19 cellular contexts compared by ENCODE assay signal in the genomic region with DNA sequence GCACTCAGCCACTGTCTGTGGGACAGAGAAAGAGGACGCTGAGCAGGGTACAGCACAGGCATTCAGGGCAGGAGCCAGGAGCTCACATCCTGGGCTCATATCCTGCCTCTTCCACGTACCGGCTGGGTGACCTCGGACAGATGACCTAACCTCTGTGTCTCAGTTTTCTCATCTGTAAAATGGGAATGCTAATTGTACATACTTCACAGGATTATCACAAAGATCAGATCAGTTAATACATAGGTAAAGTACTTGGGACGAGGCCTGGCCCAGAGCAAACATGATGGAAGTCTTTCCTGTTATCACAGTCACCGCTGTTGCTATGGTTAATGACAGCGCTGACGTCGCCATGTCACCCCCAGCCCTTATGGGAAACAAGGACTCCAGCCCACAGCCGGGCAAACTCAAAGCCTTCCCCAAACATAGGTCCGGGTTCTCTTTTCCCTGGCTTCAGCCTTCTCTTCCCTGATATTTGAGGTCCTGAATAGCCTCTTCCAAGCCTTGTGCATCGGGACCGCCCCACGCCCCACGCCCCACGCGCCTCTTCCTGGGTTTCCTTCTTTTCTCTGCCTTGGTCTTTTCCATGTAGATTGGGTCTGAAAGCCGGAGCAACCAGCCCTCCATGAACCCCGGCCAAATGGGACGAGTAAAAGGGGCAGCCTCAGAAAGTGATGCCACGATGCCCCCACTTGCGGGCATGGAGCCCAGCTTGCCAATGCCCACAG.
A peak's percentile ranks its signal among the peaks of the same experiment; 100 is the strongest.
DNase-seq lines count a peak whose midpoint lies in the region; TF ChIP-seq lines count a peak whose summit lies in the region.
"Had no signal": no experiment of that assay in that cellular context is flagged by ENCODE, and none has a peak within 500 bp of the region (broad histone marks: within the 10 kb centered on the region; RNA-seq: fewer than 3 reads in every experiment).

No MANE protein-coding gene starts in this region.

- H3K9me3 ChIP-seq in H9 (ENCODE audit: control insufficient read depth, low read depth, low read length) (no peaks in the 10 kb centered on the region), stomach smooth muscle (ENCODE audit: control insufficient read depth in 2 of 2, low read length in 2 of 2) (no peaks in the 10 kb centered on the region), HAP-1 (no peaks in the 10 kb centered on the region)
- H3K9me3 ChIP-seq: mucosa of descending colon, SJSA1 had no signal

- in situ Hi-C loops in HAP-1 (cut with MboI; ENCODE audit: low sequenced_read_pairs), result no loop called here

- H2BK20ac ChIP-seq in H9 (ENCODE audit: low read depth, low read length, poor library complexity, severe bottlenecking), result no peak overlapping the region

- no peaks in the 10 kb centered on the region for H3K79me1 ChIP-seq in H9 (ENCODE audit: insufficient read depth, low read depth, low read length, poor library complexity, severe bottlenecking)

- H3K4me1 ChIP-seq in H9 (ENCODE audit: insufficient read depth, low read length) (no peaks in the 10 kb centered on the region; the same call in 1 of the 2 replicates), stomach smooth muscle (ENCODE audit: control insufficient read depth, insufficient read depth, low read length) (peaks cover 48% of the 10 kb centered on the region), HAP-1 (no peaks in the 10 kb centered on the region)
- H3K4me1 ChIP-seq: parathyroid adenoma had no signal

- H3K23ac ChIP-seq in H9 (ENCODE audit: insufficient read length, low read depth, low read length), result no peak overlapping the region

- H4K91ac ChIP-seq in H9 (ENCODE audit: insufficient read length, low read depth, low read length), result no peak overlapping the region

- H3K23me2 ChIP-seq in H9 (ENCODE audit: insufficient read length, low read depth, low read length, poor library complexity, severe bottlenecking), result no peaks in the 10 kb centered on the region

- H4K20me1 ChIP-seq in H9 (ENCODE audit: control insufficient read depth, insufficient read depth, insufficient read length), result no peaks in the 10 kb centered on the region

- no peak overlapping the region for H2BK120ac ChIP-seq in H9 (ENCODE audit: low read depth, low read length, poor library complexity, severe bottlenecking)

- DNase-seq in H9, result no peak
- DNase-seq in immature natural killer cell, result no peak
- no peak for DNase-seq in NCI-H1092 treated with DMSO at 0.1 percent for 48 hours (lab: John Stamatoyannopoulos, UW)
- no peak for DNase-seq in NCI-H748 treated with DMSO at 0.1 percent for 48 hours (lab: John Stamatoyannopoulos, UW)
- DNase-seq in AML-193 (lab: John Stamatoyannopoulos, UW), result no peak
- no peak for DNase-seq in HAP-1 (ENCODE audit: low spot score in 2 of 2)
- DNase-seq: activated CD4-positive, alpha-beta T cell treated with anti-CD3 and anti-CD28 coated beads, Interleukin-2, amount 50 U/mL, for 1 hour; activated naive CD8-positive, alpha-beta T cell treated with anti-CD3 and anti-CD28 coated beads for 36 hours; activated T-cell treated with anti-CD3 and anti-CD28 coated beads, Interleukin-2, amount 50 U/mL, for 1 hour; DND-41; NCI-H187 treated with DMSO at 0.1 percent for 48 hours; stimulated activated CD4-positive, alpha-beta T cell treated with anti-CD3 and anti-CD28 coated beads, Interleukin-12 subunit alpha, Interleukin-12 subunit beta, amount 100 ng/mL, for 4 hours; stimulated activated naive CD8-positive, alpha-beta T cell treated with anti-CD3 and anti-CD28 coated beads, Interleukin-15, Interleukin-2, amounts not matched to agents 100 U/mL and 50 U/mL, for 24 hours had no signal

- no peak overlapping the region for H2AFZ ChIP-seq in H9 (ENCODE audit: low read length)
- H2AFZ ChIP-seq: parathyroid adenoma had no signal

- no peak overlapping the region for H3K56ac ChIP-seq in H9 (ENCODE audit: insufficient read length, low read depth, low read length)

- H3K27ac Mint-ChIP-seq in H9, result peak overlapping the region in 2 of 3 experiments; percentile 56 to 65; a peak in 5 of 7 replicates
- peak overlapping the region; percentile 87 to 97 (median 94) for H3K27ac Mint-ChIP-seq in brain
- peak overlapping the region in 4 of 6 donors; percentile 23 to 69 (median 58) for H3K27ac Mint-ChIP-seq in immature natural killer cell
- H3K27ac Mint-ChIP-seq: activated naive CD8-positive, alpha-beta T cell treated with anti-CD3 and anti-CD28 coated beads for 36 hours had no signal

- no peaks in the 10 kb centered on the region for H3K79me2 ChIP-seq in H9 (ENCODE audit: insufficient read depth, low read length)

- H3K4me3 Mint-ChIP-seq in H9, result no peak overlapping the region
- peak overlapping the region in 1 of 5 experiments; percentile 49 for H3K4me3 Mint-ChIP-seq in brain
- H3K4me3 Mint-ChIP-seq in immature natural killer cell, result no peak overlapping the region
- H3K4me3 Mint-ChIP-seq: activated naive CD8-positive, alpha-beta T cell treated with anti-CD3 and anti-CD28 coated beads for 36 hours had no signal

- H3K9ac ChIP-seq in H9 (ENCODE audit: extremely low read depth, insufficient read length, low read length), result no peak overlapping the region
- no peak overlapping the region for H3K9ac ChIP-seq in stomach smooth muscle (ENCODE audit: low read length in 2 of 2)
- H3K9ac ChIP-seq: parathyroid adenoma had no signal

- H3K27ac ChIP-seq in H9 (ENCODE audit: insufficient read length, low read depth, low read length) (no peak overlapping the region), stomach smooth muscle (ENCODE audit: low read length) (peak overlapping the region; percentile 96)
- H3K27ac ChIP-seq: parathyroid adenoma, SJSA1 had no signal

- H3T11ph ChIP-seq in H9 (ENCODE audit: low read length), result no peak overlapping the region

- H2AK5ac ChIP-seq in H9 (ENCODE audit: insufficient read length, low read length), result no peak overlapping the region

- H3K4me2 ChIP-seq in H9 (ENCODE audit: insufficient read depth, insufficient read length, low read length), result no peak overlapping the region

- H3K4me3 ChIP-seq in stomach smooth muscle (ENCODE audit: low read length in 2 of 2) (no peak overlapping the region), HAP-1 (no peak overlapping the region)
- H3K4me3 ChIP-seq: BLaER1 treated with 17β-estradiol and CSF1 and Interleukin-3, amounts not matched to agents 10 nM and 100 nM; mucosa of descending colon; SJSA1 had no signal

- H3K36me3 ChIP-seq in stomach smooth muscle (ENCODE audit: control insufficient read depth in 2 of 2, insufficient read depth in 2 of 2, low read length in 2 of 2) (peaks cover 16 to 21% of the 10 kb centered on the region in 2 donors), HAP-1 (replicated peaks) (peaks cover 13% of the 10 kb centered on the region)

- no peak for TF ChIP-seq CTCF in H9 (conservative IDR thresholded peaks at IDR 0.05)
- no peak for TF ChIP-seq CTCF in brain (conservative IDR thresholded peaks at IDR 0.05)

- H3K14ac ChIP-seq in H9 (ENCODE audit: insufficient read depth, low read length), result no peak overlapping the region

- no peak overlapping the region for H2BK15ac ChIP-seq in H9 (ENCODE audit: low read depth, low read length)

- H3K27me3 Mint-ChIP-seq in H9 (ENCODE audit: low read depth), result no peaks in the 10 kb centered on the region
- H3K27me3 Mint-ChIP-seq in brain, result peaks cover 6% of the 10 kb centered on the region
- peaks cover 10 to 16% (median 11%) of the 10 kb centered on the region in 3 donors for H3K27me3 Mint-ChIP-seq in immature natural killer cell (ENCODE audit: low read depth in 3 of 3)
- H3K27me3 Mint-ChIP-seq: activated naive CD8-positive, alpha-beta T cell treated with anti-CD3 and anti-CD28 coated beads for 36 hours had no signal

- H3K9me3 Mint-ChIP-seq in H9, result no peaks in the 10 kb centered on the region
- H3K9me3 Mint-ChIP-seq in brain, result no peaks in the 10 kb centered on the region
- no peaks in the 10 kb centered on the region for H3K9me3 Mint-ChIP-seq in immature natural killer cell
- H3K9me3 Mint-ChIP-seq: activated naive CD8-positive, alpha-beta T cell treated with anti-CD3 and anti-CD28 coated beads for 36 hours had no signal

- no peak overlapping the region for H2BK5ac ChIP-seq in H9 (ENCODE audit: insufficient read length, low read length)

- H3K4me1 Mint-ChIP-seq in H9 (peaks cover 9 to 14% of the 10 kb centered on the region in 2 experiments), brain (peaks cover 67% of the 10 kb centered on the region), immature natural killer cell (peaks cover 24 to 31% of the 10 kb centered on the region in 2 donors)
- H3K4me1 Mint-ChIP-seq: activated naive CD8-positive, alpha-beta T cell treated with anti-CD3 and anti-CD28 coated beads for 36 hours had no signal

- WGBS in H9 (ENCODE audit: extremely low coverage, insufficient read length, low lambda C conversion rate), result no CpG with 5 or more reads among the region's 22 CpGs

- no peak overlapping the region for H4K8ac ChIP-seq in H9 (replicated peaks; ENCODE audit: insufficient read length, low read depth, low read length)

- H3K27me3 ChIP-seq in H9 (ENCODE audit: insufficient read depth, low read length) (no peaks in the 10 kb centered on the region), stomach smooth muscle (ENCODE audit: control insufficient read depth in 1 of 2, insufficient read depth in 2 of 2, low read length in 2 of 2) (no peaks in the 10 kb centered on the region), HAP-1 (ENCODE audit: low read depth) (no peaks in the 10 kb centered on the region)
- H3K27me3 ChIP-seq: BLaER1 treated with 17β-estradiol and CSF1 and Interleukin-3, amounts not matched to agents 10 nM and 100 nM; SJSA1 had no signal

- no peak overlapping the region for H3K4ac ChIP-seq in H9 (ENCODE audit: low read depth, low read length)

- H3K36me3 Mint-ChIP-seq in H9 (ENCODE audit: insufficient read depth in 1 of 3, low read depth in 3 of 3) (peaks cover 27 to 62% (median 52%) of the 10 kb centered on the region in 3 experiments; a peak in 6 of 7 replicates), brain (peaks cover 61% of the 10 kb centered on the region), immature natural killer cell (peaks cover 23 to 51% (median 33%) of the 10 kb centered on the region in 3 donors)

- H2BK12ac ChIP-seq in H9 (ENCODE audit: insufficient read length, low read depth, low read length), result no peak overlapping the region

- no peak overlapping the region for H3K18ac ChIP-seq in H9 (ENCODE audit: insufficient read length, low read depth, low read length)

- no peak overlapping the region for H4K5ac ChIP-seq in H9 (ENCODE audit: insufficient read length, low read depth, low read length)
